6 cellular contexts compared by ENCODE assay signal in genomic region chr16:29791845-29792797, GRCh38. TPM values are rescaled to one million over a fixed set of nuclear protein-coding genes. Genes with fewer than 3 reads are reported as not detected.
DNase-seq lines count a peak whose midpoint lies in the region; ATAC-seq and TF ChIP-seq lines count a peak whose summit lies in the region.

No MANE protein-coding gene starts in this region.

- TF ChIP-seq CTCF in MCF 10A (IDR thresholded peaks at IDR 0.05; ENCODE audit: unreplicated experiment) (no peak), parathyroid adenoma (IDR thresholded peaks at IDR 0.05) (no peak)

- H3K27me3 ChIP-seq in parathyroid adenoma (ENCODE audit: control insufficient read depth, insufficient read depth, low read length): no peaks in the 10 kb centered on the region

- H3K4me1 Mint-ChIP-seq in MCF 10A (ENCODE audit: insufficient read depth, unreplicated experiment): peaks cover 28% of the 10 kb centered on the region

- H3K36me3 ChIP-seq in KOPT-K1 (ENCODE audit: insufficient read depth, low read length): peaks cover 48% of the 10 kb centered on the region
- no peaks in the 10 kb centered on the region for H3K36me3 ChIP-seq in parathyroid adenoma (ENCODE audit: control insufficient read depth, insufficient read depth, low read length)

- CTCF ChIA-PET in MCF 10A (lab: Yijun Ruan, JAX): interaction anchor here (0.6 kb wide), 1 partner anchor 622 kb away, joined by 6 read pairs; no protein-coding TSS in a partner anchor

- ATAC-seq in HG02973 (IDR thresholded peaks at IDR 0.05; ENCODE audit: unreplicated experiment) (no peak), HG03565 (IDR thresholded peaks at IDR 0.05; ENCODE audit: unreplicated experiment) (no peak)

- no peak overlapping the region for H2AFZ ChIP-seq in parathyroid adenoma

- H3K4me2 ChIP-seq in parathyroid adenoma (ENCODE audit: low read length): peak overlapping the region; percentile 72

- BruUV-seq in MCF 10A (replicated peaks; lab: Mats Ljungman, UMichigan): no TSS peak

- intact Hi-C loops in MCF 10A (cut with micrococcal nuclease): loop anchor here (2.0 kb wide), 1 partner anchor 91 kb away; no protein-coding TSS in a partner anchor

- H3K9me3 ChIP-seq in KOPT-K1 (ENCODE audit: insufficient read depth, low read length, poor library complexity, severe bottlenecking) (no peaks in the 10 kb centered on the region), parathyroid adenoma (ENCODE audit: control insufficient read depth, low read length) (no peaks in the 10 kb centered on the region)

- DNase-seq in MCF 10A (ENCODE audit: unreplicated experiment): no peak
- no peak for DNase-seq in GM03348 (ENCODE audit: low spot score)

- H3K27ac Mint-ChIP-seq in MCF 10A (ENCODE audit: low read depth, unreplicated experiment): peak overlapping the region; percentile 89

- peak overlapping the region; percentile 96 for H3K27ac ChIP-seq in KOPT-K1 (ENCODE audit: low read depth, low read length, poor library complexity, severe bottlenecking)
- H3K27ac ChIP-seq in parathyroid adenoma: no peak overlapping the region

- H3K9ac ChIP-seq in parathyroid adenoma: no peak overlapping the region

- no peaks in the 10 kb centered on the region for H3K27me3 Mint-ChIP-seq in MCF 10A (ENCODE audit: insufficient read depth, unreplicated experiment)

- H3K4me3 Mint-ChIP-seq in MCF 10A (ENCODE audit: unreplicated experiment): peak overlapping the region; percentile 84

- no peaks in the 10 kb centered on the region for H3K9me3 Mint-ChIP-seq in MCF 10A (ENCODE audit: unreplicated experiment)

- peaks cover 30% of the 10 kb centered on the region for H3K4me1 ChIP-seq in parathyroid adenoma

- POLR2A ChIA-PET in MCF 10A (lab: Yijun Ruan, JAX): interaction anchor here (1.3 to 5.6 kb wide), 5 partner anchors 10 to 134 kb away, joined by 4 to 94 read pairs (median 30); partner anchors contain the start of genes KCTD13 and PAGR1

- H3K4me3 ChIP-seq in parathyroid adenoma (ENCODE audit: low read depth, low read length): peak overlapping the region; percentile 72

- H3K36me3 Mint-ChIP-seq in MCF 10A (ENCODE audit: insufficient read depth, unreplicated experiment): no peaks in the 10 kb centered on the region

- H3K79me2 ChIP-seq in parathyroid adenoma: peaks cover 44% of the 10 kb centered on the region

RNA-seq across cellular contexts. Expression of gene KIF22, which starts 1.6 kb away (rescaled TPM):
- total RNA-seq in MCF 10A (2022): 36.3 and 53.8 TPM in 2 replicates

RNA-seq across cellular contexts. Expression of gene ZG16, which starts 14.1 kb away (rescaled TPM):
- total RNA-seq in MCF 10A (2022): not detected in 2 replicates

RNA-seq across cellular contexts. Expression of gene MAZ, which starts 14.2 kb away (rescaled TPM):
- 185 and 194 TPM in 2 replicates for total RNA-seq in MCF 10A (2022)

RNA-seq across cellular contexts. Expression of gene PRRT2, which starts 19.9 kb away (rescaled TPM):
- total RNA-seq in MCF 10A (2022): 0.42 and 0.96 TPM in 2 replicates

RNA-seq across cellular contexts. Expression of gene PAGR1, which starts 23.8 kb away (rescaled TPM):
- total RNA-seq in MCF 10A (2022): 21.3 and 25.0 TPM in 2 replicates
